In genomic region chr11:65615229-65615949, GRCh38 we compare ENCODE assay signal across 8 cellular contexts. TPM values are rescaled to one million over a fixed set of nuclear protein-coding genes. Genes with fewer than 3 reads are reported as not detected.
DNase-seq lines count a peak whose midpoint lies in the region; ATAC-seq lines count a peak whose summit lies in the region.

Gene PCNX3, plus strand, starts transcription at chr11:65615776. Its CDS starts 536 bp downstream, at chr11:65616312.

- H3K27ac Mint-ChIP-seq in dendritic cell treated with granulocyte-macrophage colony-stimulating factor and Interleukin-4, amounts not matched to agents 40 ng/mL and 50 ng/mL, for 4 days = peak within 1 kb of the TSS; percentile 95

- no peaks in the 10 kb centered on the region for H3K9me3 Mint-ChIP-seq in dendritic cell treated with granulocyte-macrophage colony-stimulating factor and Interleukin-4, amounts not matched to agents 40 ng/mL and 50 ng/mL, for 4 days

- H3K27me3 Mint-ChIP-seq in dendritic cell treated with granulocyte-macrophage colony-stimulating factor and Interleukin-4, amounts not matched to agents 40 ng/mL and 50 ng/mL, for 4 days = no peaks in the 10 kb centered on the region

- H3K4me3 Mint-ChIP-seq in dendritic cell treated with granulocyte-macrophage colony-stimulating factor and Interleukin-4, amounts not matched to agents 40 ng/mL and 50 ng/mL, for 4 days = peak within 1 kb of the TSS; percentile 91

- peaks cover 54% of the 10 kb centered on the region for H3K4me1 Mint-ChIP-seq in dendritic cell treated with granulocyte-macrophage colony-stimulating factor and Interleukin-4, amounts not matched to agents 40 ng/mL and 50 ng/mL, for 4 days (ENCODE audit: low read depth)

- peaks cover 93% of the 10 kb centered on the region for H3K36me3 Mint-ChIP-seq in dendritic cell treated with granulocyte-macrophage colony-stimulating factor and Interleukin-4, amounts not matched to agents 40 ng/mL and 50 ng/mL, for 4 days (ENCODE audit: low read depth)

- DNase-seq in C1 segment of cervical spinal cord (lab: John Stamatoyannopoulos, UW) (peak; percentile 94 to 100 (median 100)), NCI-H774 (lab: John Stamatoyannopoulos, UW) (peak; percentile 100), left lobe of liver (ENCODE audit: low spot score) (peak; percentile 100)
- DNase-seq in activated CD4-positive, alpha-beta T cell treated with anti-CD3 and anti-CD28 coated beads, Interleukin-2, amount 50 U/mL, for 4 hours = peak; percentile 100
- DNase-seq in stimulated activated CD4-positive, alpha-beta T cell treated with anti-CD3 and anti-CD28 coated beads, Interleukin-2, amount 100 ng/mL, for 4 hours (ENCODE audit: low read depth) = peak; percentile 100

- ATAC-seq in GM19395 (IDR thresholded peaks at IDR 0.05; ENCODE audit: unreplicated experiment) = peak; percentile 87
- peak; percentile 72 for ATAC-seq in HG03565 (IDR thresholded peaks at IDR 0.05; ENCODE audit: unreplicated experiment)
- ATAC-seq in left lobe of liver = peak; percentile 76

- intact Hi-C loops in dendritic cell treated with granulocyte-macrophage colony-stimulating factor and Interleukin-4, amounts not matched to agents 40 ng/mL and 50 ng/mL, for 4 days (cut with micrococcal nuclease) = loop anchor here (1.0 to 2.0 kb wide), 3 partner anchors 37 to 48 kb away; no protein-coding TSS in a partner anchor

RNA-seq across cellular contexts. Expression of gene PCNX3, which starts in this region (rescaled TPM):
- total RNA-seq in left lobe of liver = 16.8 TPM

Comparison
In these comparisons a context has a peak if more than half of its experiments do, and no peak if none do; other contexts are left out.
1. Peak in every context shown above with its lines: DNase-seq and ATAC-seq.